ENCODE assay signal across 18 cellular contexts in genomic region chr13:94058821-94059360, GRCh38.
A peak's percentile ranks its signal among the peaks of the same experiment; 100 is the strongest.
DNase-seq lines count a peak whose midpoint lies in the region; ATAC-seq, FAIRE-seq and TF ChIP-seq lines count a peak whose summit lies in the region.
"Had no signal": no experiment of that assay in that cellular context is flagged by ENCODE, and none has a peak within 500 bp of the region (broad histone marks: within the 10 kb centered on the region; RNA-seq: fewer than 3 reads in every experiment).

No MANE protein-coding gene starts in this region.

- H3K9me1 ChIP-seq in IMR-90 (ENCODE audit: insufficient read depth, low read length), result peaks cover 4% of the 10 kb centered on the region

- peak; percentile 66 for FAIRE-seq in islet of Langerhans (lab: Jason Lieb, UNC)
- FAIRE-seq: GM12892, GM18507 had no signal

- H3K36me3 ChIP-seq in IMR-90 (ENCODE audit: control insufficient read depth, insufficient read depth, low read length) (no peaks in the 10 kb centered on the region), adipocyte (ENCODE audit: control insufficient read depth, insufficient read depth, low read length, severe bottlenecking) (no peaks in the 10 kb centered on the region), smooth muscle cell (ENCODE audit: low read depth) (no peaks in the 10 kb centered on the region), heart right ventricle (no peaks in the 10 kb centered on the region)
- H3K36me3 ChIP-seq: BLaER1 had no signal

- no peaks in the 10 kb centered on the region for H4K20me1 ChIP-seq in IMR-90 (ENCODE audit: insufficient read depth, low read length)
- H4K20me1 ChIP-seq in smooth muscle cell (ENCODE audit: low read depth), result no peaks in the 10 kb centered on the region
- H4K20me1 ChIP-seq: BLaER1 had no signal

- H3K4me2 ChIP-seq in IMR-90 (ENCODE audit: low read depth, low read length) (no peak overlapping the region), smooth muscle cell (peak overlapping the region; percentile 46)
- H3K4me2 ChIP-seq: BLaER1 had no signal

- in situ Hi-C loops in IMR-90 (cut with MboI; ENCODE audit: low sequenced_read_pairs), result no loop called here

- no peak for DNase-seq in IMR-90
- DNase-seq in adipocyte (ENCODE audit: low read depth), result peak; percentile 63
- DNase-seq in smooth muscle cell (lab: John Stamatoyannopoulos, UW; ENCODE audit: unreplicated experiment), result no peak
- no peak for DNase-seq in heart right ventricle
- DNase-seq in HEK293T (ENCODE audit: extremely low spot score), result no peak
- DNase-seq: 8988T; CD4-positive, alpha-beta memory T cell; DMS153; DMS79; GDM1; GOT3; H9 had no signal

- H4K8ac ChIP-seq in IMR-90 (ENCODE audit: low read depth in 2 of 2, low read length in 2 of 2), result no peak overlapping the region

- H3K79me1 ChIP-seq in IMR-90 (ENCODE audit: low read depth in 1 of 2, low read length in 2 of 2), result no peaks in the 10 kb centered on the region

- H3K9ac ChIP-seq in IMR-90 (ENCODE audit: low read depth, low read length) (no peak overlapping the region), adipocyte (ENCODE audit: low read length) (no peak overlapping the region), smooth muscle cell (ENCODE audit: low read depth) (no peak overlapping the region)
- H3K9ac ChIP-seq: BLaER1 had no signal

- no peak overlapping the region for H2BK20ac ChIP-seq in IMR-90 (ENCODE audit: low read depth, low read length)

- WGBS in IMR-90 (ENCODE audit: extremely low coverage in 2 of 2, insufficient read length in 1 of 2), 2 experiments, result no CpG with 5 or more reads among the region's 2 CpGs
- WGBS in smooth muscle cell (ENCODE audit: low lambda C conversion rate), result 58% methylated on average over 2 of the region's 2 CpGs
- 61 to 78% methylated on average over 2 of the region's 2 CpGs for WGBS in heart right ventricle, 2 donors

- ATAC-seq in IMR-90 (ENCODE audit: low read depth) (no peak), GM21825 (IDR thresholded peaks at IDR 0.05; ENCODE audit: unreplicated experiment) (no peak), heart right ventricle (no peak)

- CTCF ChIA-PET in IMR-90 (lab: Yijun Ruan, JAX) (interaction anchor here (0.6 kb wide), 1 partner anchor 99 kb away, joined by 5 read pairs; no protein-coding TSS in a partner anchor), HEK293T (lab: Yijun Ruan, JAX) (interaction anchor here (0.7 kb wide), 1 partner anchor 180 kb away, joined by 3 read pairs; no protein-coding TSS in a partner anchor)

- H2AFZ ChIP-seq in IMR-90 (replicated peaks; ENCODE audit: low read length, poor library complexity) (no peak overlapping the region), smooth muscle cell (ENCODE audit: low read depth) (no peak overlapping the region)

- peaks cover 9% of the 10 kb centered on the region for H3K4me1 ChIP-seq in IMR-90 (ENCODE audit: control insufficient read depth, insufficient read depth, low read length)
- H3K4me1 ChIP-seq in adipocyte (ENCODE audit: control insufficient read depth, insufficient read depth, low read length), result peaks cover 7% of the 10 kb centered on the region
- H3K4me1 ChIP-seq in smooth muscle cell (ENCODE audit: low read depth), result peaks cover 18% of the 10 kb centered on the region
- no peaks in the 10 kb centered on the region for H3K4me1 ChIP-seq in heart right ventricle

- POLR2A ChIA-PET in IMR-90 (lab: Charles Lee; ENCODE audit: unreplicated experiment), result interaction anchor here (0.6 kb wide), 1 partner anchor 13 kb away, joined by 3 read pairs; no protein-coding TSS in a partner anchor
- POLR2A ChIA-PET in HEK293T (lab: Yijun Ruan, JAX), result no interaction called here

- H3K4ac ChIP-seq in IMR-90 (ENCODE audit: low read depth, low read length), result peak overlapping the region; percentile 66; the same call in 1 of the 2 replicates

- H2AK5ac ChIP-seq in IMR-90 (ENCODE audit: low read depth, low read length), result no peak overlapping the region

- H3K4me3 ChIP-seq in IMR-90 (ENCODE audit: insufficient read depth, low read depth, low read length) (no peak overlapping the region), adipocyte (ENCODE audit: low read length) (no peak overlapping the region), smooth muscle cell (no peak overlapping the region), heart right ventricle (no peak overlapping the region)
- H3K4me3 ChIP-seq: BLaER1 had no signal

- dilution Hi-C loops in IMR-90 (cut with HindIII; ENCODE audit: low sequenced_read_pairs, unreplicated experiment), result no loop called here

- no peak overlapping the region; the same call in 2 of the 3 replicates for H2BK15ac ChIP-seq in IMR-90 (ENCODE audit: low read depth, low read length)

- no peak overlapping the region for H2AK9ac ChIP-seq in IMR-90 (replicated peaks; ENCODE audit: low read depth, low read length, poor library complexity)

- no peaks in the 10 kb centered on the region for H3K79me2 ChIP-seq in smooth muscle cell (ENCODE audit: low read depth)

- no peak overlapping the region for H3K23ac ChIP-seq in IMR-90 (ENCODE audit: low read depth, low read length)

- no peak for TF ChIP-seq POLR2A in IMR-90 (IDR thresholded peaks at IDR 0.05; ENCODE audit: low read depth, low read length)

- H4K91ac ChIP-seq in IMR-90 (ENCODE audit: insufficient read depth, low read depth, low read length), result no peak overlapping the region

- H3K27ac ChIP-seq in IMR-90 (ENCODE audit: insufficient read depth, low read length) (peak overlapping the region; percentile 59; the same call in 1 of the 2 replicates), smooth muscle cell (ENCODE audit: low read depth) (peak overlapping the region; percentile 91), heart right ventricle (no peak overlapping the region)
- H3K27ac ChIP-seq: BLaER1, HL-60 had no signal

- H3K27me3 ChIP-seq in IMR-90 (ENCODE audit: control insufficient read depth, insufficient read depth, low read length), result no peaks in the 10 kb centered on the region
- H3K27me3 ChIP-seq in adipocyte (replicated peaks; ENCODE audit: control insufficient read depth, insufficient read depth, low read length), result no peaks in the 10 kb centered on the region
- no peaks in the 10 kb centered on the region for H3K27me3 ChIP-seq in smooth muscle cell (ENCODE audit: low read depth)
- no peaks in the 10 kb centered on the region for H3K27me3 ChIP-seq in heart right ventricle
- H3K27me3 ChIP-seq: BLaER1 had no signal

- no peak overlapping the region for H2BK5ac ChIP-seq in IMR-90 (ENCODE audit: low read depth, low read length, poor library complexity, severe bottlenecking)

- H3K18ac ChIP-seq in IMR-90 (ENCODE audit: low read depth, low read length), result peak overlapping the region; percentile 28; the same call in 1 of the 2 replicates

- intact Hi-C loops in IMR-90 (cut with micrococcal nuclease), result no loop called here
- intact Hi-C loops in heart right ventricle (cut with DNase I), result no loop called here

- BruUV-seq in IMR-90 (replicated peaks; lab: Mats Ljungman, UMichigan), result no TSS peak

- H3K14ac ChIP-seq in IMR-90 (replicated peaks; ENCODE audit: low read depth, low read length), result 0 out of 2 replicates have a peak overlapping the region, but pooled peaks have one; percentile 16

- no peak for TF ChIP-seq RAD21 in IMR-90 (IDR thresholded peaks at IDR 0.05; ENCODE audit: low read length)

- TF ChIP-seq CTCF in IMR-90 (conservative IDR thresholded peaks at IDR 0.05; ENCODE audit: low read depth, low read length) (no peak), smooth muscle cell (IDR thresholded peaks at IDR 0.05; ENCODE audit: borderline replicate concordance, insufficient read depth, poor library complexity, severe bottlenecking) (no peak), heart right ventricle (IDR thresholded peaks at IDR 0.05) (no peak)

- H2BK120ac ChIP-seq in IMR-90 (ENCODE audit: low read depth, low read length), result no peak overlapping the region

- H4K5ac ChIP-seq in IMR-90 (ENCODE audit: low read depth, low read length), result no peak overlapping the region

- H3K9me3 ChIP-seq in IMR-90 (ENCODE audit: control insufficient read depth, insufficient read depth, low read length) (no peaks in the 10 kb centered on the region), adipocyte (ENCODE audit: control insufficient read depth, low read length) (no peaks in the 10 kb centered on the region), smooth muscle cell (replicated peaks; ENCODE audit: low read depth) (no peaks in the 10 kb centered on the region), heart right ventricle (no peaks in the 10 kb centered on the region)
- H3K9me3 ChIP-seq: BLaER1 had no signal

- H3F3A ChIP-seq in smooth muscle cell (ENCODE audit: low read depth), result peaks cover 25% of the 10 kb centered on the region

- no peak overlapping the region for H3K56ac ChIP-seq in IMR-90 (ENCODE audit: extremely low read depth, insufficient read depth, low read length)

TF ChIP-seq in IMR-90, 13 proteins besides CTCF, POLR2A, EP300 and RAD21:
- no peak for TF ChIP-seq ELK1 (IDR thresholded peaks at IDR 0.05; ENCODE audit: borderline replicate concordance, low read depth, low read length)
- no peak for TF ChIP-seq MAFK (IDR thresholded peaks at IDR 0.05; ENCODE audit: low read depth, low read length)
- TF ChIP-seq BHLHE40 (IDR thresholded peaks at IDR 0.05; ENCODE audit: low read depth, low read length), result no peak
- no peak for TF ChIP-seq CEBPB (IDR thresholded peaks at IDR 0.05; ENCODE audit: low read depth, low read length)
- no peak for TF ChIP-seq NFE2L2 (IDR thresholded peaks at IDR 0.05; ENCODE audit: low read depth, low read length)

TF ChIP-seq in HEK293T, 16 proteins besides CTCF, POLR2A, EP300 and RAD21 (continues in another document):
- no peak for TF ChIP-seq SP1 (IDR thresholded peaks at IDR 0.05)
- no peak for TF ChIP-seq FOXA1 (IDR thresholded peaks at IDR 0.05)
- TF ChIP-seq FOXM1 (IDR thresholded peaks at IDR 0.05; ENCODE audit: borderline replicate concordance), result no peak
- TF ChIP-seq ARNT (IDR thresholded peaks at IDR 0.05), result no peak
- no peak for TF ChIP-seq CTBP1 (IDR thresholded peaks at IDR 0.05; ENCODE audit: borderline replicate concordance)
- TF ChIP-seq SUZ12 (IDR thresholded peaks at IDR 0.05), result no peak
- TF ChIP-seq BHLHE40 (IDR thresholded peaks at IDR 0.05; ENCODE audit: borderline replicate concordance), result no peak
- no peak for TF ChIP-seq NFRKB (IDR thresholded peaks at IDR 0.05)
- TF ChIP-seq TARDBP (IDR thresholded peaks at IDR 0.05), result no peak
- no peak for TF ChIP-seq L3MBTL2 (conservative IDR thresholded peaks at IDR 0.05)
- no peak for TF ChIP-seq PKNOX1 (IDR thresholded peaks at IDR 0.05)
- no peak for TF ChIP-seq ELF4 (IDR thresholded peaks at IDR 0.05)
- no peak for TF ChIP-seq HDGF (IDR thresholded peaks at IDR 0.05; ENCODE audit: borderline replicate concordance)
- TF ChIP-seq FOXK2 (IDR thresholded peaks at IDR 0.05), result no peak
- no peak for TF ChIP-seq ZNF384 (IDR thresholded peaks at IDR 0.05)

Comparison
In these comparisons a context has a peak if more than half of its experiments do, and no peak if none do; other contexts are left out.
1. H3K27ac ChIP-seq: peak in IMR-90 (single experiment) and smooth muscle cell (single experiment); none in heart right ventricle (0 of 10).